29 cellular contexts compared by ENCODE assay signal in genomic region chr6:165743366-165743898, GRCh38.
"Had no signal": no experiment of that assay in that cellular context is flagged by ENCODE, and none has a peak within 500 bp of the region (broad histone marks: within the 10 kb centered on the region; RNA-seq: fewer than 3 reads in every experiment).

No MANE protein-coding gene starts in this region.

- H3K4me3 ChIP-seq: neural progenitor cell, ovary, psoas muscle, sigmoid colon, suprapubic skin, testis, tibial artery, transverse colon, upper lobe of right lung, uterus had no signal

- H3K4me1 ChIP-seq: neural progenitor cell, parathyroid adenoma, psoas muscle, suprapubic skin, testis, tibial artery, transverse colon, upper lobe of right lung, uterus had no signal

- H3K36me3 Mint-ChIP-seq: naive thymus-derived CD4-positive, alpha-beta T cell; natural killer cell; neural progenitor cell; stimulated activated effector memory CD8-positive, alpha-beta T cell treated with anti-CD3 and anti-CD28 coated beads, Interleukin-12 subunit alpha, Interleukin-12 subunit beta, amount 100 ng/mL, for 72 hours; type B pancreatic cell had no signal

- H3K36me3 ChIP-seq: neural progenitor cell, ovary, sigmoid colon, suprapubic skin, tibial artery, transverse colon, upper lobe of right lung, uterus had no signal

- H3K79me2 ChIP-seq: parathyroid adenoma had no signal

- DNase-seq: naive thymus-derived CD4-positive, alpha-beta T cell; natural killer cell; occipital lobe; ovary; posterior cingulate gyrus; psoas muscle; right cardiac atrium; sigmoid colon; small intestine; stimulated activated CD4-positive, alpha-beta T cell treated with anti-CD3 and anti-CD28 coated beads, Interleukin-15, amount 100 ng/mL, for 24 hours; stimulated activated CD4-positive, alpha-beta T cell treated with anti-CD3 and anti-CD28 coated beads, Interleukin-2, amount 100 ng/mL, for 24 hours; stimulated activated CD4-positive, alpha-beta T cell treated with anti-CD3 and anti-CD28 coated beads, Interleukin-2, amount 100 ng/mL, for 48 hours; stimulated activated CD4-positive, alpha-beta T cell treated with anti-CD3 and anti-CD28 coated beads, Interleukin-4, amount 100 ng/mL, for 24 hours; stimulated activated naive CD4-positive, alpha-beta T cell; stimulated activated naive CD8-positive, alpha-beta T cell treated with anti-CD3 and anti-CD28 coated beads, Interleukin-15, amount 100 ng/mL, for 72 hours; stimulated activated naive CD8-positive, alpha-beta T cell treated with anti-CD3 and anti-CD28 coated beads, Interleukin-15, Interleukin-2, amounts not matched to agents 100 U/mL and 50 U/mL, for 24 hours; substantia nigra; testis; tibial artery; transverse colon; upper lobe of right lung; uterus had no signal

- H3K9me3 ChIP-seq: ovary, psoas muscle, sigmoid colon, suprapubic skin, testis, tibial artery, transverse colon, upper lobe of right lung, uterus had no signal

- H3K9me3 Mint-ChIP-seq: stimulated activated naive CD8-positive, alpha-beta T cell treated with anti-CD3 and anti-CD28 coated beads, Interleukin-15, amount 100 ng/mL, for 72 hours; type B pancreatic cell had no signal

- ATAC-seq: naive thymus-derived CD4-positive, alpha-beta T cell; natural killer cell; psoas muscle; right cardiac atrium; stimulated activated naive CD8-positive, alpha-beta T cell treated with anti-CD3 and anti-CD28 coated beads, Interleukin-15, amount 100 ng/mL, for 72 hours; stimulated activated naive CD8-positive, alpha-beta T cell treated with anti-CD3 and anti-CD28 coated beads, Interleukin-15, Interleukin-2, amounts not matched to agents 100 U/mL and 50 U/mL, for 24 hours; upper lobe of right lung had no signal

- H3K27me3 Mint-ChIP-seq: stimulated activated naive CD8-positive, alpha-beta T cell treated with anti-CD3 and anti-CD28 coated beads, Interleukin-15, amount 100 ng/mL, for 72 hours had no signal

- H3K4me3 Mint-ChIP-seq: naive thymus-derived CD4-positive, alpha-beta T cell; natural killer cell; nephron; neural progenitor cell; stimulated activated effector memory CD8-positive, alpha-beta T cell treated with anti-CD3 and anti-CD28 coated beads, Interleukin-12 subunit alpha, Interleukin-12 subunit beta, amount 100 ng/mL, for 72 hours; stimulated activated naive CD8-positive, alpha-beta T cell treated with anti-CD3 and anti-CD28 coated beads, Interleukin-15, amount 100 ng/mL, for 72 hours; type B pancreatic cell had no signal

- H3K9ac ChIP-seq: neural progenitor cell, parathyroid adenoma had no signal

- H2AFZ ChIP-seq: neural progenitor cell, parathyroid adenoma had no signal

- H3K27me3 ChIP-seq: neural progenitor cell, ovary, sigmoid colon, suprapubic skin, testis, tibial artery, transverse colon, upper lobe of right lung, uterus had no signal

- H3K4me1 Mint-ChIP-seq: naive thymus-derived CD4-positive, alpha-beta T cell; natural killer cell; neural progenitor cell; stimulated activated effector memory CD8-positive, alpha-beta T cell treated with anti-CD3 and anti-CD28 coated beads, Interleukin-12 subunit alpha, Interleukin-12 subunit beta, amount 100 ng/mL, for 72 hours; stimulated activated naive CD8-positive, alpha-beta T cell treated with anti-CD3 and anti-CD28 coated beads, Interleukin-15, amount 100 ng/mL, for 72 hours had no signal

- H3K27ac ChIP-seq: neural progenitor cell, ovary, parathyroid adenoma, psoas muscle, sigmoid colon, suprapubic skin, testis, tibial artery, transverse colon, upper lobe of right lung, uterus had no signal

- FAIRE-seq: small intestine had no signal

- H3K27ac Mint-ChIP-seq: naive thymus-derived CD4-positive, alpha-beta T cell; natural killer cell; nephron; neural progenitor cell; progenitor cell of endocrine pancreas; stimulated activated effector memory CD8-positive, alpha-beta T cell treated with anti-CD3 and anti-CD28 coated beads, Interleukin-12 subunit alpha, Interleukin-12 subunit beta, amount 100 ng/mL, for 72 hours; type B pancreatic cell had no signal

- H3K4me2 ChIP-seq: neural progenitor cell had no signal
